In the genomic region with DNA sequence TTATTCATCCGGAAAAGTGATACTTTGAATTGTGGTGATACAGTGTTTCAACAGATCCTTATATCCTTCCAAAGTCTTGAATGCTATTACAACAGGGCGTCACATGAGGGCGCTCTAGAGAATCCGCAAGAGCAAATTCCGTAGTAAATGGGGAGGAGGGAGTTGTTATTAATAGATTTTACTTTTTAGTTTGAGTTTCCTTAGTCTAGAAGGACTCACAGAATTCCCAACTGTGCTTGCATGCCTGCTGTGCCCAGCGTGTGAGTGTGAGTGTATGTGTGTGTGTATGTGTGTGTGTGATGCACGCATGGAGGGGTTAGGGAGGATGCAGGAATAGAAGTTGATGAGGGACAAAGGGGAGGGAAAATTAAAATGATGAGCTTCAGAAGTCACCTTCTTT, we compare ENCODE assay signal across 8 cellular contexts.
A peak's percentile ranks its signal among the peaks of the same experiment; 100 is the strongest.
DNase-seq lines count a peak whose midpoint lies in the region; ATAC-seq and TF ChIP-seq lines count a peak whose summit lies in the region.

No MANE protein-coding gene starts in this region.

- no peak overlapping the region for H3K27ac Mint-ChIP-seq in Caco-2 (ENCODE audit: unreplicated experiment)
- no peak overlapping the region for H3K27ac Mint-ChIP-seq in stimulated activated effector memory CD8-positive, alpha-beta T cell treated with anti-CD3 and anti-CD28 coated beads, Interleukin-12 subunit alpha, Interleukin-12 subunit beta, amount 100 ng/mL, for 72 hours

- DNase-seq in Caco-2: peak in 1 of 2 experiments; percentile 40
- DNase-seq in HL-60 (ENCODE audit: low read depth in 1 of 2, low spot score in 1 of 2): peak in 1 of 2 experiments; percentile 10
- peak; percentile 12 for DNase-seq in Panc1 (ENCODE audit: low read depth, low spot score)
- DNase-seq in epithelial cell of esophagus (ENCODE audit: low read depth): peak; percentile 69
- peak; percentile 17 for DNase-seq in middle frontal gyrus (ENCODE audit: extremely low spot score, low spot score)
- DNase-seq in stimulated activated effector memory CD8-positive, alpha-beta T cell treated with anti-CD3 and anti-CD28 coated beads, Interleukin-12 subunit alpha, Interleukin-12 subunit beta, amount 100 ng/mL, for 72 hours (ENCODE audit: low spot score in 2 of 2): no peak
- DNase-seq in activated T-cell treated with anti-CD3 and anti-CD28 coated beads for 4 hours: no peak
- no peak for DNase-seq in UCSD-AML1 (lab: John Stamatoyannopoulos, UW; ENCODE audit: unreplicated experiment)

- CTCF ChIA-PET in Caco-2 (lab: Charles Lee) (interaction anchor here (0.8 to 1.6 kb wide), 2 partner anchors 285 to 432 kb away, joined by 3 to 7 read pairs; no protein-coding TSS in a partner anchor), Panc1 (lab: Charles Lee) (interaction anchor here (0.6 to 0.9 kb wide), 2 partner anchors 9 to 431 kb away, joined by 3 to 5 read pairs; no protein-coding TSS in a partner anchor)

- H3K27me3 ChIP-seq in Caco-2 (replicated peaks; ENCODE audit: control insufficient read depth, insufficient read depth, low read length) (no peaks in the 10 kb centered on the region), HL-60 (ENCODE audit: insufficient read depth, poor library complexity, severe bottlenecking) (no peaks in the 10 kb centered on the region), Panc1 (ENCODE audit: control insufficient read depth, insufficient read depth, low read length) (no peaks in the 10 kb centered on the region)

- H3K27ac ChIP-seq in HL-60 (replicated peaks) (no peak overlapping the region), Panc1 (ENCODE audit: low read length) (no peak overlapping the region)

- no peaks in the 10 kb centered on the region for H3K4me1 Mint-ChIP-seq in Caco-2 (ENCODE audit: low read depth, unreplicated experiment)
- H3K4me1 Mint-ChIP-seq in stimulated activated effector memory CD8-positive, alpha-beta T cell treated with anti-CD3 and anti-CD28 coated beads, Interleukin-12 subunit alpha, Interleukin-12 subunit beta, amount 100 ng/mL, for 72 hours: no peaks in the 10 kb centered on the region

- H3K9me3 Mint-ChIP-seq in Caco-2 (ENCODE audit: unreplicated experiment): no peaks in the 10 kb centered on the region
- H3K9me3 Mint-ChIP-seq in stimulated activated effector memory CD8-positive, alpha-beta T cell treated with anti-CD3 and anti-CD28 coated beads, Interleukin-12 subunit alpha, Interleukin-12 subunit beta, amount 100 ng/mL, for 72 hours: no peaks in the 10 kb centered on the region

- H3K36me3 ChIP-seq in Caco-2 (ENCODE audit: control insufficient read depth, insufficient read depth, low read length) (no peaks in the 10 kb centered on the region), Panc1 (ENCODE audit: control insufficient read depth, insufficient read depth, low read length) (no peaks in the 10 kb centered on the region)

- intact Hi-C loops in Caco-2 (cut with micrococcal nuclease; ENCODE audit: unreplicated experiment) (loop anchor here (1.0 to 2.0 kb wide), 2 partner anchors 285 to 431 kb away; no protein-coding TSS in a partner anchor), Panc1 (cut with micrococcal nuclease; ENCODE audit: unreplicated experiment) (loop anchor here (10.0 kb wide), 1 partner anchor 429 kb away; the partner anchor contains the start of gene NUAK1)

- in situ Hi-C loops in Panc1 (cut with HindIII; ENCODE audit: low pct_unique_long_range_greater_than_20kb, low sequenced_read_pairs): no loop called here

- ATAC-seq in Panc1: no peak
- no peak for ATAC-seq in stimulated activated effector memory CD8-positive, alpha-beta T cell treated with anti-CD3 and anti-CD28 coated beads, Interleukin-12 subunit alpha, Interleukin-12 subunit beta, amount 100 ng/mL, for 72 hours

- H3K27me3 Mint-ChIP-seq in Caco-2 (ENCODE audit: insufficient read depth, unreplicated experiment): no peaks in the 10 kb centered on the region

- no peaks in the 10 kb centered on the region for H3K36me3 Mint-ChIP-seq in Caco-2 (ENCODE audit: insufficient read depth, unreplicated experiment)
- no peaks in the 10 kb centered on the region for H3K36me3 Mint-ChIP-seq in stimulated activated effector memory CD8-positive, alpha-beta T cell treated with anti-CD3 and anti-CD28 coated beads, Interleukin-12 subunit alpha, Interleukin-12 subunit beta, amount 100 ng/mL, for 72 hours

- POLR2A ChIA-PET in Caco-2 (lab: Charles Lee): no interaction called here
- POLR2A ChIA-PET in Panc1 (lab: Charles Lee): no interaction called here

- H3K4me1 ChIP-seq in Caco-2 (no peaks in the 10 kb centered on the region), Panc1 (ENCODE audit: control insufficient read depth, insufficient read depth, low read length) (no peaks in the 10 kb centered on the region)

- H3K4me3 Mint-ChIP-seq in Caco-2 (ENCODE audit: unreplicated experiment): no peak overlapping the region
- no peak overlapping the region for H3K4me3 Mint-ChIP-seq in stimulated activated effector memory CD8-positive, alpha-beta T cell treated with anti-CD3 and anti-CD28 coated beads, Interleukin-12 subunit alpha, Interleukin-12 subunit beta, amount 100 ng/mL, for 72 hours

- BruUV-seq in Caco-2 (replicated peaks; lab: Mats Ljungman, UMichigan) (no TSS peak), Panc1 (replicated peaks; lab: Mats Ljungman, UMichigan) (no TSS peak)

- H3K9me3 ChIP-seq in Caco-2 (no peaks in the 10 kb centered on the region), Panc1 (ENCODE audit: control insufficient read depth, insufficient read depth, low read depth, low read length) (no peaks in the 10 kb centered on the region)

- no peak overlapping the region for H3K4me3 ChIP-seq in Caco-2 (ENCODE audit: low read depth, low read length)
- no peak overlapping the region for H3K4me3 ChIP-seq in HL-60 (replicated peaks; ENCODE audit: insufficient read depth, low read length)
- no peak overlapping the region for H3K4me3 ChIP-seq in Panc1 (ENCODE audit: low read depth in 2 of 2, low read length in 2 of 2)
- no peak overlapping the region for H3K4me3 ChIP-seq in epithelial cell of esophagus (ENCODE audit: low read length)

- TF ChIP-seq CTCF in Caco-2 (IDR thresholded peaks at IDR 0.05; ENCODE audit: insufficient read depth in 1 of 2, low read depth in 1 of 2, low read length in 1 of 2, severe bottlenecking in 1 of 2, unreplicated experiment in 1 of 2) (peak; percentile 52 to 54), HL-60 (IDR thresholded peaks at IDR 0.05; ENCODE audit: insufficient read depth, low read length) (peak; percentile 70), Panc1 (IDR thresholded peaks at IDR 0.05) (peak; percentile 87), epithelial cell of esophagus (IDR thresholded peaks at IDR 0.05; ENCODE audit: insufficient read depth, low read depth, low read length, missing control alignments) (peak; percentile 82)

Comparison
In these comparisons a context has a peak if more than half of its experiments do, and no peak if none do; other contexts are left out.
1. DNase-seq: peak in Panc1 (single experiment), epithelial cell of esophagus (single experiment) and middle frontal gyrus (single experiment); none in stimulated activated effector memory CD8-positive, alpha-beta T cell treated with anti-CD3 and anti-CD28 coated beads, Interleukin-12 subunit alpha, Interleukin-12 subunit beta, amount 100 ng/mL, for 72 hours (0 of 2), activated T-cell treated with anti-CD3 and anti-CD28 coated beads for 4 hours (single experiment) and UCSD-AML1 (single experiment).
2. Peak in every context shown above with its lines, with median percentiles within 50 percentile points of each other: CTCF ChIP-seq.